Comparison of ENCODE assay signal across 1 cellular context in genomic region chr6:46677314-46677654, GRCh38.
TF ChIP-seq lines count a peak whose summit lies in the region.

No MANE protein-coding gene starts in this region.

TF ChIP-seq in SK-N-SH treated with all-trans-retinoic acid at 6 μM for 48 hours, 23 proteins besides CTCF, POLR2A, EP300 and RAD21 (continued from another document):
- TF ChIP-seq CREB5 (CRISPR knock-in tag; IDR thresholded peaks at IDR 0.05; ENCODE audit: low read depth), result no peak
- TF ChIP-seq ISL1 (CRISPR knock-in tag; IDR thresholded peaks at IDR 0.05), result no peak
